Comparison of ENCODE assay signal across 8 cellular contexts in the genomic region with DNA sequence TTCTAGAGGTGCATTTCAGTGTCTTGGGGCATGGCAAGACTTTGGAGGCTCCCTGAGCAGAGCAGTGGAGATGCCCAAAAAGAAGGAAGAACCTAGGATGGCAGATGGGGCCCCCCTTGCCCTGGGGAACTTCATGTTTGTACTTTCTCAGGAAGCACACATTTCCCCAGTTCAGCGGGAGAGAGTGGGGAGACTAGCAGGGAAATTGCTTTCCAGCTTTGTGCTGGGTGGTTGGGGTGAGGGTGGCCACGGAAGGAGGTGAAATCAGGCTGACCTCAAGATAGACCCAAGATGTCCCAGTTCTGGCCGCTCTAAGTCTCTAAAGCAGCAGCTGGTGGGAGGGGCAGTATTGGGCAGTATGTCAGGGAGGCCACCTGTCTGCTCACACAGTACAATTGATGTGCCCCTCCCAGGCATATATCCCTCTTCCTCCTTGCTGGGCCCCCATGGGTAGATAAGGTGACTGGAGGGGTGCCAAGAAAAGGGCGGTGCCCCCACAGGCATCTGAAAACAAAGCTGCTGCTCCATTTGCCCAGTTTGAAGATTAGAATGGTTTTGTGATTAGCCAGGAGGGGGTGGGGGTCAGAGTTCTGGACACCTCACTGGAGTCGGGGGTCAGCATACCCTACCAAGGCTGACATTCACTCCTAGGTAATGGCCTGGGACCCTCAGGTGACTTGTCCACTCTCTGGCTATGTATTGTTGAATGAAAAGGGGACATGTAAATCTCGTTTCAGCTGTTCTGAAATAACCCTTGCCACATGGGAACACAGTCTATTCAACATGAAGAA. TPM values are rescaled to one million over a fixed set of nuclear protein-coding genes. Genes with fewer than 3 reads are reported as not detected.
DNase-seq lines count a peak whose midpoint lies in the region; ATAC-seq and TF ChIP-seq lines count a peak whose summit lies in the region.
"Had no signal": no experiment of that assay in that cellular context is flagged by ENCODE, and none has a peak within 500 bp of the region (broad histone marks: within the 10 kb centered on the region; RNA-seq: fewer than 3 reads in every experiment).

No MANE protein-coding gene starts in this region.

- peak overlapping the region; percentile 90 for H3K27ac ChIP-seq in lower lobe of right lung

- TF ChIP-seq CTCF in lower lobe of right lung (IDR thresholded peaks at IDR 0.05) = no peak

- H3K4me3 ChIP-seq in MG63 = no peak overlapping the region
- no peak overlapping the region for H3K4me3 ChIP-seq in lower lobe of right lung

- intact Hi-C loops in lower lobe of right lung (cut with DNase I) = loop anchor here (10.0 kb wide), 1 partner anchor 204 kb away; no protein-coding TSS in a partner anchor

- H3K27me3 ChIP-seq in MG63 (no peaks in the 10 kb centered on the region), lower lobe of right lung (ENCODE audit: low read depth) (no peaks in the 10 kb centered on the region)

- ATAC-seq in lower lobe of right lung = peak; percentile 7 to 31
- ATAC-seq in HG03354 (IDR thresholded peaks at IDR 0.05; ENCODE audit: poor library complexity, severe bottlenecking, unreplicated experiment) = no peak

- H3K36me3 ChIP-seq in MG63 (peaks cover 40% of the 10 kb centered on the region), lower lobe of right lung (peaks cover 48% of the 10 kb centered on the region)

- DNase-seq in MG63 = peak; percentile 66
- DNase-seq in cerebellar cortex (ENCODE audit: low spot score) = peak; percentile 44
- DNase-seq in lower lobe of right lung = no peak
- peak; percentile 75 for DNase-seq in ureter (ENCODE audit: low spot score)
- no peak for DNase-seq in stimulated activated CD4-positive, alpha-beta T cell treated with anti-CD3 and anti-CD28 coated beads, Interleukin-15, amount 100 ng/mL, for 24 hours
- DNase-seq in NCI-H187 (lab: John Stamatoyannopoulos, UW) = no peak
- DNase-seq: immature natural killer cell had no signal

- peaks cover 73% of the 10 kb centered on the region for H3K4me1 ChIP-seq in lower lobe of right lung

- H3K9me3 ChIP-seq in MG63 = no peaks in the 10 kb centered on the region
- no peaks in the 10 kb centered on the region for H3K9me3 ChIP-seq in lower lobe of right lung

RNA-seq across cellular contexts. Expression of gene NAGLU, which starts 17.1 kb away (rescaled TPM):
- total RNA-seq in MG63 (2014; rRNA removed; shearing (Covaris generic); ENCODE audit: low replicate concordance) = 18.5 and 46.4 TPM in 2 replicates
- total RNA-seq in lower lobe of right lung (39.1 TPM), ureter (33.1 TPM)

RNA-seq across cellular contexts. Expression of gene HSD17B1, which starts 33.8 kb away (rescaled TPM):
- total RNA-seq in MG63 (2014; rRNA removed; shearing (Covaris generic); ENCODE audit: low replicate concordance) = 0.59 and 2.8 TPM in 2 replicates
- 2.2 TPM for total RNA-seq in lower lobe of right lung
- total RNA-seq in ureter = 3.6 TPM

RNA-seq across cellular contexts. Expression of gene COASY, which starts 43.0 kb away (rescaled TPM):
- total RNA-seq in MG63 (2014; rRNA removed; shearing (Covaris generic); ENCODE audit: low replicate concordance) = 7.7 and 12.4 TPM in 2 replicates
- total RNA-seq in lower lobe of right lung (65.8 TPM), ureter (77.0 TPM)

RNA-seq across cellular contexts. Expression of gene MLX, which starts 48.0 kb away (rescaled TPM):
- total RNA-seq in MG63 (2014; rRNA removed; shearing (Covaris generic); ENCODE audit: low replicate concordance) = 19.8 and 40.0 TPM in 2 replicates
- total RNA-seq in lower lobe of right lung (70.5 TPM), ureter (53.8 TPM)

RNA-seq across cellular contexts. Expression of gene PSMC3IP, which starts 58.6 kb away (rescaled TPM):
- total RNA-seq in MG63 (2014; rRNA removed; shearing (Covaris generic); ENCODE audit: low replicate concordance) = 5.6 and 29.6 TPM in 2 replicates
- 4.8 TPM for total RNA-seq in lower lobe of right lung
- 4.3 TPM for total RNA-seq in ureter

Comparison
In these comparisons a context has a peak if more than half of its experiments do, and no peak if none do; other contexts are left out.
1. DNase-seq: peak in MG63 (single experiment), cerebellar cortex (single experiment) and ureter (single experiment); none in lower lobe of right lung (single experiment), stimulated activated CD4-positive, alpha-beta T cell treated with anti-CD3 and anti-CD28 coated beads, Interleukin-15, amount 100 ng/mL, for 24 hours (single experiment) and NCI-H187 (0 of 2).